ENCODE assay signal across 1 cellular context in genomic region chr1:15799928-15800835, GRCh38.
TF ChIP-seq lines count a peak whose summit lies in the region.

No MANE protein-coding gene starts in this region.

TF ChIP-seq in K562, 482 proteins besides CTCF, POLR2A, EP300 and RAD21 (continued from another document and continues in another):
- TF ChIP-seq, protein P1, sequence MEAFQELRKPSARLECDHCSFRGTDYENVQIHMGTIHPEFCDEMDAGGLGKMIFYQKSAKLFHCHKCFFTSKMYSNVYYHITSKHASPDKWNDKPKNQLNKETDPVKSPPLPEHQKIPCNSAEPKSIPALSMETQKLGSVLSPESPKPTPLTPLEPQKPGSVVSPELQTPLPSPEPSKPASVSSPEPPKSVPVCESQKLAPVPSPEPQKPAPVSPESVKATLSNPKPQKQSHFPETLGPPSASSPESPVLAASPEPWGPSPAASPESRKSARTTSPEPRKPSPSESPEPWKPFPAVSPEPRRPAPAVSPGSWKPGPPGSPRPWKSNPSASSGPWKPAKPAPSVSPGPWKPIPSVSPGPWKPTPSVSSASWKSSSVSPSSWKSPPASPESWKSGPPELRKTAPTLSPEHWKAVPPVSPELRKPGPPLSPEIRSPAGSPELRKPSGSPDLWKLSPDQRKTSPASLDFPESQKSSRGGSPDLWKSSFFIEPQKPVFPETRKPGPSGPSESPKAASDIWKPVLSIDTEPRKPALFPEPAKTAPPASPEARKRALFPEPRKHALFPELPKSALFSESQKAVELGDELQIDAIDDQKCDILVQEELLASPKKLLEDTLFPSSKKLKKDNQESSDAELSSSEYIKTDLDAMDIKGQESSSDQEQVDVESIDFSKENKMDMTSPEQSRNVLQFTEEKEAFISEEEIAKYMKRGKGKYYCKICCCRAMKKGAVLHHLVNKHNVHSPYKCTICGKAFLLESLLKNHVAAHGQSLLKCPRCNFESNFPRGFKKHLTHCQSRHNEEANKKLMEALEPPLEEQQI (IDR thresholded peaks at IDR 0.05): no peak
- TF ChIP-seq ZNF224 (CRISPR knock-in tag; IDR thresholded peaks at IDR 0.05): 0 out of 2 replicates have a peak, but pooled peaks have one; percentile 41
- TF ChIP-seq, protein P2, sequence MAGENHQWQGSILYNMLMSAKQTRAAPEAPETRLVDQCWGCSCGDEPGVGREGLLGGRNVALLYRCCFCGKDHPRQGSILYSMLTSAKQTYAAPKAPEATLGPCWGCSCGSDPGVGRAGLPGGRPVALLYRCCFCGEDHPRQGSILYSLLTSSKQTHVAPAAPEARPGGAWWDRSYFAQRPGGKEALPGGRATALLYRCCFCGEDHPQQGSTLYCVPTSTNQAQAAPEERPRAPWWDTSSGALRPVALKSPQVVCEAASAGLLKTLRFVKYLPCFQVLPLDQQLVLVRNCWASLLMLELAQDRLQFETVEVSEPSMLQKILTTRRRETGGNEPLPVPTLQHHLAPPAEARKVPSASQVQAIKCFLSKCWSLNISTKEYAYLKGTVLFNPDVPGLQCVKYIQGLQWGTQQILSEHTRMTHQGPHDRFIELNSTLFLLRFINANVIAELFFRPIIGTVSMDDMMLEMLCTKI (IDR thresholded peaks at IDR 0.05; ENCODE audit: partially characterized antibody): no peak
- no peak for TF ChIP-seq PKNOX1 (IDR thresholded peaks at IDR 0.05)
- TF ChIP-seq RBFOX2 (IDR thresholded peaks at IDR 0.05; ENCODE audit: low read depth, low read length): no peak
- TF ChIP-seq KDM1A (IDR thresholded peaks at IDR 0.05): peak; percentile 67 to 74
- TF ChIP-seq, protein P3, sequence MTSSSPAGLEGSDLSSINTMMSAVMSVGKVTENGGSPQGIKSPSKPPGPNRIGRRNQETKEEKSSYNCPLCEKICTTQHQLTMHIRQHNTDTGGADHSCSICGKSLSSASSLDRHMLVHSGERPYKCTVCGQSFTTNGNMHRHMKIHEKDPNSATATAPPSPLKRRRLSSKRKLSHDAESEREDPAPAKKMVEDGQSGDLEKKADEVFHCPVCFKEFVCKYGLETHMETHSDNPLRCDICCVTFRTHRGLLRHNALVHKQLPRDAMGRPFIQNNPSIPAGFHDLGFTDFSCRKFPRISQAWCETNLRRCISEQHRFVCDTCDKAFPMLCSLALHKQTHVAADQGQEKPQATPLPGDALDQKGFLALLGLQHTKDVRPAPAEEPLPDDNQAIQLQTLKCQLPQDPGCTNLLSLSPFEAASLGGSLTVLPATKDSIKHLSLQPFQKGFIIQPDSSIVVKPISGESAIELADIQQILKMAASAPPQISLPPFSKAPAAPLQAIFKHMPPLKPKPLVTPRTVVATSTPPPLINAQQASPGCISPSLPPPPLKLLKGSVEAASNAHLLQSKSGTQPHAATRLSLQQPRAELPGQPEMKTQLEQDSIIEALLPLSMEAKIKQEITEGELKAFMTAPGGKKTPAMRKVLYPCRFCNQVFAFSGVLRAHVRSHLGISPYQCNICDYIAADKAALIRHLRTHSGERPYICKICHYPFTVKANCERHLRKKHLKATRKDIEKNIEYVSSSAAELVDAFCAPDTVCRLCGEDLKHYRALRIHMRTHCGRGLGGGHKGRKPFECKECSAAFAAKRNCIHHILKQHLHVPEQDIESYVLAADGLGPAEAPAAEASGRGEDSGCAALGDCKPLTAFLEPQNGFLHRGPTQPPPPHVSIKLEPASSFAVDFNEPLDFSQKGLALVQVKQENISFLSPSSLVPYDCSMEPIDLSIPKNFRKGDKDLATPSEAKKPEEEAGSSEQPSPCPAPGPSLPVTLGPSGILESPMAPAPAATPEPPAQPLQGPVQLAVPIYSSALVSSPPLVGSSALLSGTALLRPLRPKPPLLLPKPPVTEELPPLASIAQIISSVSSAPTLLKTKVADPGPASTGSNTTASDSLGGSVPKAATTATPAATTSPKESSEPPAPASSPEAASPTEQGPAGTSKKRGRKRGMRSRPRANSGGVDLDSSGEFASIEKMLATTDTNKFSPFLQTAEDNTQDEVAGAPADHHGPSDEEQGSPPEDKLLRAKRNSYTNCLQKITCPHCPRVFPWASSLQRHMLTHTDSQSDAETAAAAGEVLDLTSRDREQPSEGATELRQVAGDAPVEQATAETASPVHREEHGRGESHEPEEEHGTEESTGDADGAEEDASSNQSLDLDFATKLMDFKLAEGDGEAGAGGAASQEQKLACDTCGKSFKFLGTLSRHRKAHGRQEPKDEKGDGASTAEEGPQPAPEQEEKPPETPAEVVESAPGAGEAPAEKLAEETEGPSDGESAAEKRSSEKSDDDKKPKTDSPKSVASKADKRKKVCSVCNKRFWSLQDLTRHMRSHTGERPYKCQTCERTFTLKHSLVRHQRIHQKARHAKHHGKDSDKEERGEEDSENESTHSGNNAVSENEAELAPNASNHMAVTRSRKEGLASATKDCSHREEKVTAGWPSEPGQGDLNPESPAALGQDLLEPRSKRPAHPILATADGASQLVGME (CRISPR knock-in tag; IDR thresholded peaks at IDR 0.05): peak; percentile 33
- TF ChIP-seq ARID1B (IDR thresholded peaks at IDR 0.05): 0 out of 2 replicates have a peak, but pooled peaks have one; percentile 56
- TF ChIP-seq GABPB1 (CRISPR knock-in tag; IDR thresholded peaks at IDR 0.05): peak; percentile 53
- TF ChIP-seq SMARCE1 (IDR thresholded peaks at IDR 0.05): 0 out of 2 replicates have a peak, but pooled peaks have one; percentile 36
- no peak for TF ChIP-seq THRB (CRISPR knock-in tag; conservative IDR thresholded peaks at IDR 0.05)
- TF ChIP-seq OTX1 (CRISPR knock-in tag; IDR thresholded peaks at IDR 0.05): no peak
- TF ChIP-seq PPARD (CRISPR knock-in tag; IDR thresholded peaks at IDR 0.05): no peak
- TF ChIP-seq HMGN3 (IDR thresholded peaks at IDR 0.05; ENCODE audit: borderline replicate concordance, extremely low read depth, insufficient read length, low read depth, low read length): peak; percentile 16
- TF ChIP-seq JUND (IDR thresholded peaks at IDR 0.05; ENCODE audit: borderline replicate concordance, low read depth, low read length): peak; percentile 62; the same call in 1 of the 2 replicates
- no peak; the same call in 2 of the 3 replicates for TF ChIP-seq JUND (tag; IDR thresholded peaks at IDR 0.05; ENCODE audit: borderline replicate concordance, low read depth, low read length)
- peak; percentile 32; the same call in 1 of the 2 replicates for TF ChIP-seq NFIX (CRISPR knock-in tag; IDR thresholded peaks at IDR 0.05; ENCODE audit: low read depth)
- peak; percentile 53; the same call in 1 of the 2 replicates for TF ChIP-seq GATA2 (CRISPR knock-in tag; IDR thresholded peaks at IDR 0.05)
- no peak for TF ChIP-seq HMG20B (CRISPR knock-in tag; IDR thresholded peaks at IDR 0.05)
- TF ChIP-seq CTBP1 (IDR thresholded peaks at IDR 0.05; ENCODE audit: borderline replicate concordance): peak; percentile 95
- TF ChIP-seq MCM2 (IDR thresholded peaks at IDR 0.05; ENCODE audit: low read depth): no peak
- peak; percentile 94 for TF ChIP-seq NR2C2 (CRISPR knock-in tag; IDR thresholded peaks at IDR 0.05)
- peak; percentile 93 for TF ChIP-seq NR2C2 (tag; IDR thresholded peaks at IDR 0.05)
- 0 out of 2 replicates have a peak, but pooled peaks have one; percentile 28 for TF ChIP-seq EGR1 (conservative IDR thresholded peaks at IDR 0.05)
- no peak for TF ChIP-seq ZBTB1 (CRISPR knock-in tag; IDR thresholded peaks at IDR 0.05; ENCODE audit: borderline replicate concordance, low read depth)
- TF ChIP-seq ZNF146 (CRISPR knock-in tag; IDR thresholded peaks at IDR 0.05; ENCODE audit: unreplicated experiment): peak; percentile 98
- TF ChIP-seq, protein P4, sequence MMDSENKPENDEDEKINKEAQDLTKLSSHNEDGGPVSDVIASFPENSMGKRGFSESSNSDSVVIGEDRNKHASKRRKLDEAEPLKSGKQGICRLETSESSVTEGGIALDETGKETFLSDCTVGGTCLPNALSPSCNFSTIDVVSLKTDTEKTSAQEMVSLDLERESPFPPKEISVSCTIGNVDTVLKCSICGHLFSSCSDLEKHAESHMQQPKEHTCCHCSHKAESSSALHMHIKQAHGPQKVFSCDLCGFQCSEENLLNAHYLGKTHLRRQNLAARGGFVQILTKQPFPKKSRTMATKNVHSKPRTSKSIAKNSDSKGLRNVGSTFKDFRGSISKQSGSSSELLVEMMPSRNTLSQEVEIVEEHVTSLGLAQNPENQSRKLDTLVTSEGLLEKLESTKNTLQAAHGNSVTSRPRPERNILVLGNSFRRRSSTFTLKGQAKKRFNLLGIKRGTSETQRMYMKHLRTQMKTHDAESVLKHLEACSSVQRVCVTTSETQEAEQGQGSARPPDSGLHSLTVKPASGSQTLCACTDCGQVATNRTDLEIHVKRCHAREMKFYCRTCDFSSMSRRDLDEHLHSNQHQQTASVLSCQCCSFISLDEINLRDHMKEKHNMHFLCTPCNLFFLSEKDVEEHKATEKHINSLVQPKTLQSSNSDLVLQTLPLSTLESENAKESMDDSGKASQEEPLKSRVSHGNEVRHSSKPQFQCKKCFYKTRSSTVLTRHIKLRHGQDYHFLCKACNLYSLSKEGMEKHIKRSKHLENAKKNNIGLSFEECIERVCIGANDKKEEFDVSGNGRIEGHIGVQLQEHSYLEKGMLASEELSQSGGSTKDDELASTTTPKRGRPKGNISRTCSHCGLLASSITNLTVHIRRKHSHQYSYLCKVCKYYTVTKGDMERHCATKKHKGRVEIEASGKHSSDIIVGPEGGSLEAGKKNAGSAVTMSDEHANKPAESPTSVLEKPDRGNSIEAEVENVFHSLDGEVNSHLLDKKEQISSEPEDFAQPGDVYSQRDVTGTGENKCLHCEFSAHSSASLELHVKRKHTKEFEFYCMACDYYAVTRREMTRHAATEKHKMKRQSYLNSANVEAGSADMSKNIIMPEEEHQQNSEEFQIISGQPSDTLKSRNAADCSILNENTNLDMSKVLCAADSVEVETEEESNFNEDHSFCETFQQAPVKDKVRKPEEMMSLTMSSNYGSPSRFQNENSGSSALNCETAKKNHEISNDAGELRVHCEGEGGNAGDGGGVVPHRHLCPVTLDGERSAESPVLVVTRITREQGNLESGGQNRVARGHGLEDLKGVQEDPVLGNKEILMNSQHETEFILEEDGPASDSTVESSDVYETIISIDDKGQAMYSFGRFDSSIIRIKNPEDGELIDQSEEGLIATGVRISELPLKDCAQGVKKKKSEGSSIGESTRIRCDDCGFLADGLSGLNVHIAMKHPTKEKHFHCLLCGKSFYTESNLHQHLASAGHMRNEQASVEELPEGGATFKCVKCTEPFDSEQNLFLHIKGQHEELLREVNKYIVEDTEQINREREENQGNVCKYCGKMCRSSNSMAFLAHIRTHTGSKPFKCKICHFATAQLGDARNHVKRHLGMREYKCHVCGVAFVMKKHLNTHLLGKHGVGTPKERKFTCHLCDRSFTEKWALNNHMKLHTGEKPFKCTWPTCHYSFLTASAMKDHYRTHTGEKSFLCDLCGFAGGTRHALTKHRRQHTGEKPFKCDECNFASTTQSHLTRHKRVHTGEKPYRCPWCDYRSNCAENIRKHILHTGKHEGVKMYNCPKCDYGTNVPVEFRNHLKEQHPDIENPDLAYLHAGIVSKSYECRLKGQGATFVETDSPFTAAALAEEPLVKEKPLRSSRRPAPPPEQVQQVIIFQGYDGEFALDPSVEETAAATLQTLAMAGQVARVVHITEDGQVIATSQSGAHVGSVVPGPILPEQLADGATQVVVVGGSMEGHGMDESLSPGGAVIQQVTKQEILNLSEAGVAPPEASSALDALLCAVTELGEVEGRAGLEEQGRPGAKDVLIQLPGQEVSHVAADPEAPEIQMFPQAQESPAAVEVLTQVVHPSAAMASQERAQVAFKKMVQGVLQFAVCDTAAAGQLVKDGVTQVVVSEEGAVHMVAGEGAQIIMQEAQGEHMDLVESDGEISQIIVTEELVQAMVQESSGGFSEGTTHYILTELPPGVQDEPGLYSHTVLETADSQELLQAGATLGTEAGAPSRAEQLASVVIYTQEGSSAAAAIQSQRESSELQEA (IDR thresholded peaks at IDR 0.05; ENCODE audit: low read depth): no peak
- no peak for TF ChIP-seq ZNF253 (CRISPR knock-in tag; conservative IDR thresholded peaks at IDR 0.05)
- TF ChIP-seq, protein P5, sequence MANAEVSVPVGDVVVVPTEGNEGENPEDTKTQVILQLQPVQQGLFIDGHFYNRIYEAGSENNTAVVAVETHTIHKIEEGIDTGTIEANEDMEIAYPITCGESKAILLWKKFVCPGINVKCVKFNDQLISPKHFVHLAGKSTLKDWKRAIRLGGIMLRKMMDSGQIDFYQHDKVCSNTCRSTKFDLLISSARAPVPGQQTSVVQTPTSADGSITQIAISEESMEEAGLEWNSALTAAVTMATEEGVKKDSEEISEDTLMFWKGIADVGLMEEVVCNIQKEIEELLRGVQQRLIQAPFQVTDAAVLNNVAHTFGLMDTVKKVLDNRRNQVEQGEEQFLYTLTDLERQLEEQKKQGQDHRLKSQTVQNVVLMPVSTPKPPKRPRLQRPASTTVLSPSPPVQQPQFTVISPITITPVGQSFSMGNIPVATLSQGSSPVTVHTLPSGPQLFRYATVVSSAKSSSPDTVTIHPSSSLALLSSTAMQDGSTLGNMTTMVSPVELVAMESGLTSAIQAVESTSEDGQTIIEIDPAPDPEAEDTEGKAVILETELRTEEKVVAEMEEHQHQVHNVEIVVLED (CRISPR knock-in tag; IDR thresholded peaks at IDR 0.05): no peak
- 0 out of 2 replicates have a peak, but pooled peaks have one; percentile 32 for TF ChIP-seq TCF15 (CRISPR knock-in tag; IDR thresholded peaks at IDR 0.05)
- TF ChIP-seq, protein P6, sequence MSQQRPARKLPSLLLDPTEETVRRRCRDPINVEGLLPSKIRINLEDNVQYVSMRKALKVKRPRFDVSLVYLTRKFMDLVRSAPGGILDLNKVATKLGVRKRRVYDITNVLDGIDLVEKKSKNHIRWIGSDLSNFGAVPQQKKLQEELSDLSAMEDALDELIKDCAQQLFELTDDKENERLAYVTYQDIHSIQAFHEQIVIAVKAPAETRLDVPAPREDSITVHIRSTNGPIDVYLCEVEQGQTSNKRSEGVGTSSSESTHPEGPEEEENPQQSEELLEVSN (IDR thresholded peaks at IDR 0.05; ENCODE audit: borderline replicate concordance in 1 of 2, extremely low read depth in 1 of 2, insufficient read depth in 1 of 2, insufficient read length in 1 of 2, low read depth in 1 of 2, low read length in 1 of 2, poor library complexity in 1 of 2, severe bottlenecking in 1 of 2): peak; percentile 18 to 36
- peak; percentile 39 for TF ChIP-seq ZEB2 (IDR thresholded peaks at IDR 0.05)
- TF ChIP-seq BCL6 (CRISPR knock-in tag; IDR thresholded peaks at IDR 0.05): no peak
- TF ChIP-seq RBM39 (optimal IDR thresholded peaks at IDR 0.05; ENCODE audit: low read depth, low read length): no peak
- TF ChIP-seq CHD2 (IDR thresholded peaks at IDR 0.05; ENCODE audit: low read depth, low read length): no peak
